1 cellular context compared by ENCODE assay signal in genomic region chr3:161219495-161219894, GRCh38.
TF ChIP-seq lines count a peak whose summit lies in the region.

No MANE protein-coding gene starts in this region.

TF ChIP-seq in GM23338, 12 proteins besides CTCF, POLR2A, EP300 and RAD21 (continued from another document):
- no peak for TF ChIP-seq ZNF462 (CRISPR knock-in tag; IDR thresholded peaks at IDR 0.05)
- no peak for TF ChIP-seq ZNF331 (CRISPR knock-in tag; IDR thresholded peaks at IDR 0.05; ENCODE audit: low read depth)
- TF ChIP-seq REST (IDR thresholded peaks at IDR 0.05; ENCODE audit: unreplicated experiment), result no peak
- no peak for TF ChIP-seq JUNB (IDR thresholded peaks at IDR 0.05; ENCODE audit: unreplicated experiment)
- TF ChIP-seq STAT1 (IDR thresholded peaks at IDR 0.05; ENCODE audit: unreplicated experiment), result no peak
- TF ChIP-seq NANOG (IDR thresholded peaks at IDR 0.05; ENCODE audit: borderline replicate concordance), result no peak
- no peak for TF ChIP-seq EZH2phosphoT487 (IDR thresholded peaks at IDR 0.05; ENCODE audit: unreplicated experiment)
- TF ChIP-seq ETS1 (IDR thresholded peaks at IDR 0.05), result no peak
TF ChIP-seq in GM23338: peak in this region for 0.
